Comparison of ENCODE assay signal across 8 cellular contexts in genomic region chrX:118254611-118255010, GRCh38.
DNase-seq lines count a peak whose midpoint lies in the region; ATAC-seq and TF ChIP-seq lines count a peak whose summit lies in the region.

No MANE protein-coding gene starts in this region.

- H3K27ac ChIP-seq in left ventricle myocardium inferior (replicated peaks): no peak overlapping the region
- no peak overlapping the region for H3K27ac ChIP-seq in gastroesophageal sphincter

- H3K36me3 ChIP-seq in left ventricle myocardium inferior (no peaks in the 10 kb centered on the region), gastroesophageal sphincter (no peaks in the 10 kb centered on the region)

- H3K27me3 ChIP-seq in left ventricle myocardium inferior (ENCODE audit: low read depth): no peaks in the 10 kb centered on the region
- H3K27me3 ChIP-seq in gastroesophageal sphincter: no peaks in the 10 kb centered on the region

- H3K4me3 ChIP-seq in left ventricle myocardium inferior (no peak overlapping the region), gastroesophageal sphincter (no peak overlapping the region)

- TF ChIP-seq CTCF in left ventricle myocardium inferior (IDR thresholded peaks at IDR 0.05; ENCODE audit: borderline replicate concordance) (peak; percentile 65), gastroesophageal sphincter (IDR thresholded peaks at IDR 0.05) (peak; percentile 44 to 72 (median 64))

- H3K9me3 ChIP-seq in left ventricle myocardium inferior (replicated peaks): no peaks in the 10 kb centered on the region
- no peaks in the 10 kb centered on the region for H3K9me3 ChIP-seq in gastroesophageal sphincter

- WGBS in gastroesophageal sphincter (ENCODE audit: low coverage in 1 of 2), 2 donors: 0% methylated on average over 2 of the region's 2 CpGs

- DNase-seq in left ventricle myocardium inferior (no peak), Right ventricle myocardium inferior (ENCODE audit: missing footprints) (no peak), NCI-H82 (lab: John Stamatoyannopoulos, UW) (peak; percentile 78), putamen (ENCODE audit: low spot score) (peak; percentile 53)
- DNase-seq in activated T-cell treated with anti-CD3 and anti-CD28 coated beads, Interleukin-2, amount 50 U/mL, for 48 hours: peak; percentile 50 to 53

- ATAC-seq in Right ventricle myocardium inferior (no peak), HG03097 (IDR thresholded peaks at IDR 0.05; ENCODE audit: low FRiP score, unreplicated experiment) (peak; percentile 65), gastroesophageal sphincter (peak; percentile 48), HG02938 (IDR thresholded peaks at IDR 0.05; ENCODE audit: unreplicated experiment) (no peak)

- no peak for TF ChIP-seq EP300 in gastroesophageal sphincter (IDR thresholded peaks at IDR 0.05)

- no peak for TF ChIP-seq POLR2A in gastroesophageal sphincter (IDR thresholded peaks at IDR 0.05)

- intact Hi-C loops in left ventricle myocardium inferior (cut with micrococcal nuclease): no loop called here
- intact Hi-C loops in Right ventricle myocardium inferior (cut with DNase I): loop anchor here (10.0 kb wide), 1 partner anchor 1760 kb away; no protein-coding TSS in a partner anchor

- no peaks in the 10 kb centered on the region for H3K4me1 ChIP-seq in left ventricle myocardium inferior
- H3K4me1 ChIP-seq in gastroesophageal sphincter: no peaks in the 10 kb centered on the region

Comparison
In these comparisons a context has a peak if more than half of its experiments do, and no peak if none do; other contexts are left out.
1. DNase-seq: peak in NCI-H82 (single experiment), activated T-cell treated with anti-CD3 and anti-CD28 coated beads, Interleukin-2, amount 50 U/mL, for 48 hours (2 of 2) and putamen (single experiment); none in left ventricle myocardium inferior (single experiment) and Right ventricle myocardium inferior (single experiment).
2. ATAC-seq: peak in HG03097 (single experiment) and gastroesophageal sphincter (single experiment); none in Right ventricle myocardium inferior (single experiment) and HG02938 (single experiment).